ENCODE assay signal across 1 cellular context in the genomic region with DNA sequence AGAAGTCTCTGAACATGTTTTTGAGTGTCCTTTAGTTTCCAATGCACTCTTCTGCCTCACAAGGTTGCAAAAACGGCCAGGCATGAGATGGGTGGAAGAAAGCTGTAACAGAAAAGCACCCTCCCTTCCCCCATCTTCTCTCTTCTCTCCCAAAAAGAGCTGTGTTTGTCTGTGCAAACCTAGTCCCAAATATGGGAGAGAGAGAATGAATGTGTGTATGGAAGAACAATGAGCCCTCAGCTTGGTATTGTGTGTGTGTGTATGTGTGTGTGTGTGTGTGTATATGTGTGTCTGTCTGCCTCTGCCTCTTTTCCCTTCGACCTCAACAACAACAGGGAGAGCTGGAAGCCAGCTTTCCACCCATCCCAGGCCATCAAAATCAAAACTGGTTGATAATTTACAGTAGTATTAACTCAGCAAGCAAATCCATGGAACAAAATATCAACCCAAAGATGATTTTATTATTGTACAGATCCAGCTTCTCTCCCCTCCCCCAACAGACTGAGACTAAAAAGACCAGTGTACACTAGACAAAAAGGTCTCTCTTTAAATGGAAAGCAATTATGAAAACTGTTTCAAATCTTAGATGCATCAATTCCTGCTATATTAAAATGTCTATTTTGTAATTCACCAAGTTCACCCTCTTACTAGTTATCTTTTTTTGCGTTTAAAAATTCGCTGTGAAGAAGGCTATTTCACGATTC.
TF ChIP-seq lines count a peak whose summit lies in the region.

No MANE protein-coding gene starts in this region.

TF ChIP-seq in SK-N-SH, 30 proteins besides CTCF, POLR2A, EP300 and RAD21 (continued from another document):
- TF ChIP-seq, protein P1, sequence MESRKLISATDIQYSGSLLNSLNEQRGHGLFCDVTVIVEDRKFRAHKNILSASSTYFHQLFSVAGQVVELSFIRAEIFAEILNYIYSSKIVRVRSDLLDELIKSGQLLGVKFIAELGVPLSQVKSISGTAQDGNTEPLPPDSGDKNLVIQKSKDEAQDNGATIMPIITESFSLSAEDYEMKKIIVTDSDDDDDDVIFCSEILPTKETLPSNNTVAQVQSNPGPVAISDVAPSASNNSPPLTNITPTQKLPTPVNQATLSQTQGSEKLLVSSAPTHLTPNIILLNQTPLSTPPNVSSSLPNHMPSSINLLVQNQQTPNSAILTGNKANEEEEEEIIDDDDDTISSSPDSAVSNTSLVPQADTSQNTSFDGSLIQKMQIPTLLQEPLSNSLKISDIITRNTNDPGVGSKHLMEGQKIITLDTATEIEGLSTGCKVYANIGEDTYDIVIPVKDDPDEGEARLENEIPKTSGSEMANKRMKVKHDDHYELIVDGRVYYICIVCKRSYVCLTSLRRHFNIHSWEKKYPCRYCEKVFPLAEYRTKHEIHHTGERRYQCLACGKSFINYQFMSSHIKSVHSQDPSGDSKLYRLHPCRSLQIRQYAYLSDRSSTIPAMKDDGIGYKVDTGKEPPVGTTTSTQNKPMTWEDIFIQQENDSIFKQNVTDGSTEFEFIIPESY (IDR thresholded peaks at IDR 0.05; ENCODE audit: borderline replicate concordance, low read depth) = no peak
- TF ChIP-seq JUND (IDR thresholded peaks at IDR 0.05) = no peak
- TF ChIP-seq NRF1 (IDR thresholded peaks at IDR 0.05; ENCODE audit: low read depth, low read length) = no peak
- no peak for TF ChIP-seq TEAD4 (IDR thresholded peaks at IDR 0.05; ENCODE audit: borderline replicate concordance, insufficient read depth)
- TF ChIP-seq, protein P2, sequence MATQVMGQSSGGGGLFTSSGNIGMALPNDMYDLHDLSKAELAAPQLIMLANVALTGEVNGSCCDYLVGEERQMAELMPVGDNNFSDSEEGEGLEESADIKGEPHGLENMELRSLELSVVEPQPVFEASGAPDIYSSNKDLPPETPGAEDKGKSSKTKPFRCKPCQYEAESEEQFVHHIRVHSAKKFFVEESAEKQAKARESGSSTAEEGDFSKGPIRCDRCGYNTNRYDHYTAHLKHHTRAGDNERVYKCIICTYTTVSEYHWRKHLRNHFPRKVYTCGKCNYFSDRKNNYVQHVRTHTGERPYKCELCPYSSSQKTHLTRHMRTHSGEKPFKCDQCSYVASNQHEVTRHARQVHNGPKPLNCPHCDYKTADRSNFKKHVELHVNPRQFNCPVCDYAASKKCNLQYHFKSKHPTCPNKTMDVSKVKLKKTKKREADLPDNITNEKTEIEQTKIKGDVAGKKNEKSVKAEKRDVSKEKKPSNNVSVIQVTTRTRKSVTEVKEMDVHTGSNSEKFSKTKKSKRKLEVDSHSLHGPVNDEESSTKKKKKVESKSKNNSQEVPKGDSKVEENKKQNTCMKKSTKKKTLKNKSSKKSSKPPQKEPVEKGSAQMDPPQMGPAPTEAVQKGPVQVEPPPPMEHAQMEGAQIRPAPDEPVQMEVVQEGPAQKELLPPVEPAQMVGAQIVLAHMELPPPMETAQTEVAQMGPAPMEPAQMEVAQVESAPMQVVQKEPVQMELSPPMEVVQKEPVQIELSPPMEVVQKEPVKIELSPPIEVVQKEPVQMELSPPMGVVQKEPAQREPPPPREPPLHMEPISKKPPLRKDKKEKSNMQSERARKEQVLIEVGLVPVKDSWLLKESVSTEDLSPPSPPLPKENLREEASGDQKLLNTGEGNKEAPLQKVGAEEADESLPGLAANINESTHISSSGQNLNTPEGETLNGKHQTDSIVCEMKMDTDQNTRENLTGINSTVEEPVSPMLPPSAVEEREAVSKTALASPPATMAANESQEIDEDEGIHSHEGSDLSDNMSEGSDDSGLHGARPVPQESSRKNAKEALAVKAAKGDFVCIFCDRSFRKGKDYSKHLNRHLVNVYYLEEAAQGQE (IDR thresholded peaks at IDR 0.05; ENCODE audit: low read depth, low read length) = no peak
- TF ChIP-seq TAF1 (IDR thresholded peaks at IDR 0.05; ENCODE audit: borderline replicate concordance, low read depth, low read length) = no peak
- no peak for TF ChIP-seq SMC3 (IDR thresholded peaks at IDR 0.05; ENCODE audit: low read depth, low read length)
- TF ChIP-seq, protein P3, sequence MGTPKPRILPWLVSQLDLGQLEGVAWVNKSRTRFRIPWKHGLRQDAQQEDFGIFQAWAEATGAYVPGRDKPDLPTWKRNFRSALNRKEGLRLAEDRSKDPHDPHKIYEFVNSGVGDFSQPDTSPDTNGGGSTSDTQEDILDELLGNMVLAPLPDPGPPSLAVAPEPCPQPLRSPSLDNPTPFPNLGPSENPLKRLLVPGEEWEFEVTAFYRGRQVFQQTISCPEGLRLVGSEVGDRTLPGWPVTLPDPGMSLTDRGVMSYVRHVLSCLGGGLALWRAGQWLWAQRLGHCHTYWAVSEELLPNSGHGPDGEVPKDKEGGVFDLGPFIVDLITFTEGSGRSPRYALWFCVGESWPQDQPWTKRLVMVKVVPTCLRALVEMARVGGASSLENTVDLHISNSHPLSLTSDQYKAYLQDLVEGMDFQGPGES (IDR thresholded peaks at IDR 0.05; ENCODE audit: low read depth, low read length) = no peak
- TF ChIP-seq RXRA (IDR thresholded peaks at IDR 0.05; ENCODE audit: borderline replicate concordance, low read depth) = no peak
TF ChIP-seq in SK-N-SH: peak in this region for 0.
